1 cellular context compared by ENCODE assay signal in the genomic region with DNA sequence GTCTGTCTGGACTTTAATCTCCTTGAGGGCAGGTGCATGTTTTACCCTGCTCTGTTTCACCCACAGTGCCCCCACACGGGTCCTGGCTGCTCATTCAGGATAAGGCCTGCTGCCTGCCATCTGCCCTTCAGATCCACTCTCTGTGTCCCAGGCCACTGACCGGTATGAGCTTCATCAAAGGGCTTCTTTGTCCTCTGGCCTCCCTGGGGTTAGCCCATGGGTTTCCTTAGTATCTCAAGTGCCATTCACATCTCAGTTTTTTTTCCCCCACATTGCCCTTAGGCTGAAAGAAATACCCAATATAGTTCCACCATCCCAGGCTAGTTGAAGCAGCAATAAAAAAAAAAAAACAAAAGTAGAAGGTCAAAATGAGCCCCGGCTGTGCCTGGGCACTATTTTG.
TF ChIP-seq lines count a peak whose summit lies in the region.

No MANE protein-coding gene starts in this region.

TF ChIP-seq in GM23338, 12 proteins besides CTCF, POLR2A, EP300 and RAD21 (continued from another document):
- TF ChIP-seq ZNF462 (CRISPR knock-in tag; IDR thresholded peaks at IDR 0.05), result no peak
TF ChIP-seq in GM23338: peak in this region for 0.
